In genomic region chr13:62085337-62085736, GRCh38 we compare ENCODE assay signal across 12 cellular contexts.
DNase-seq lines count a peak whose midpoint lies in the region; ATAC-seq and TF ChIP-seq lines count a peak whose summit lies in the region.
"Had no signal": no experiment of that assay in that cellular context is flagged by ENCODE, and none has a peak within 500 bp of the region (broad histone marks: within the 10 kb centered on the region; RNA-seq: fewer than 3 reads in every experiment).

No MANE protein-coding gene starts in this region.

- H3K27ac ChIP-seq in OCI-LY1 (ENCODE audit: low read depth, low read length, poor library complexity, severe bottlenecking) = no peak overlapping the region
- H3K27ac ChIP-seq in mesendoderm (ENCODE audit: low read depth, low read length) = no peak overlapping the region
- H3K27ac ChIP-seq in left ventricle myocardium inferior (replicated peaks) = no peak overlapping the region

- H3K9me2 ChIP-seq in OCI-LY1 (ENCODE audit: low read depth, low read length) = no peaks in the 10 kb centered on the region

- no peaks in the 10 kb centered on the region for H4K20me1 ChIP-seq in OCI-LY1 (ENCODE audit: insufficient read depth, low read length)

- DNase-seq in astrocyte of the hippocampus (ENCODE audit: low read depth, low spot score) (peak; percentile 13), mesendoderm (peak; percentile 5), left ventricle myocardium inferior (no peak), head of caudate nucleus (no peak)
- DNase-seq: C1 segment of cervical spinal cord; CD4-positive, alpha-beta memory T cell; DMS79; HCEC 1CT; HFFc6 had no signal

- no peak overlapping the region for H3K4me2 ChIP-seq in OCI-LY1 (ENCODE audit: low read length)
- no peak overlapping the region for H3K4me2 ChIP-seq in mesendoderm (ENCODE audit: low read length)

- H3K27me3 ChIP-seq in OCI-LY1 (ENCODE audit: insufficient read depth, low read length) (no peaks in the 10 kb centered on the region), mesendoderm (ENCODE audit: insufficient read depth, low read length, poor library complexity) (no peaks in the 10 kb centered on the region), left ventricle myocardium inferior (ENCODE audit: low read depth) (no peaks in the 10 kb centered on the region)

- H3K4me1 ChIP-seq in OCI-LY1 (ENCODE audit: insufficient read depth, low read length, severe bottlenecking) (no peaks in the 10 kb centered on the region), mesendoderm (ENCODE audit: control insufficient read depth, low read depth, low read length) (no peaks in the 10 kb centered on the region), left ventricle myocardium inferior (no peaks in the 10 kb centered on the region)

- peak overlapping the region; percentile 86; the same call in 1 of the 2 replicates for H2AFZ ChIP-seq in OCI-LY1 (ENCODE audit: low read length)

- H2BK15ac ChIP-seq in mesendoderm (replicated peaks; ENCODE audit: low read depth) = no peak overlapping the region

- no peak overlapping the region for H3K56ac ChIP-seq in mesendoderm (ENCODE audit: low read length)

- H3K36me3 ChIP-seq in OCI-LY1 (ENCODE audit: insufficient read depth, low read length) (no peaks in the 10 kb centered on the region), mesendoderm (ENCODE audit: control insufficient read depth, insufficient read depth, low read length) (no peaks in the 10 kb centered on the region), left ventricle myocardium inferior (no peaks in the 10 kb centered on the region)

- H2BK5ac ChIP-seq in mesendoderm (ENCODE audit: low read length) = no peak overlapping the region

- H3K4me3 ChIP-seq in OCI-LY1 (ENCODE audit: low read depth, low read length, poor library complexity, severe bottlenecking) (no peak overlapping the region), mesendoderm (ENCODE audit: low read length) (no peak overlapping the region), left ventricle myocardium inferior (no peak overlapping the region)

- intact Hi-C loops in left ventricle myocardium inferior (cut with micrococcal nuclease) = no loop called here
- intact Hi-C loops in head of caudate nucleus (cut with DNase I) = no loop called here

- H4K5ac ChIP-seq in mesendoderm (ENCODE audit: low read length) = no peak overlapping the region

- ATAC-seq in GM21529 (IDR thresholded peaks at IDR 0.05; ENCODE audit: unreplicated experiment) (no peak), HG02870 (IDR thresholded peaks at IDR 0.05; ENCODE audit: unreplicated experiment) (no peak)

- no peak overlapping the region for H3K23ac ChIP-seq in mesendoderm (ENCODE audit: low read length)

- H3K79me2 ChIP-seq in OCI-LY1 (ENCODE audit: insufficient read depth, low read length) (no peaks in the 10 kb centered on the region), mesendoderm (ENCODE audit: control insufficient read depth, insufficient read depth, low read length) (no peaks in the 10 kb centered on the region)

- H4K8ac ChIP-seq in mesendoderm (ENCODE audit: low read depth, low read length) = no peak overlapping the region

- H3K18ac ChIP-seq in mesendoderm (ENCODE audit: low read length) = no peak overlapping the region

- no peak overlapping the region for H2AK5ac ChIP-seq in mesendoderm (ENCODE audit: low read length)

- H3K9ac ChIP-seq in OCI-LY1 (ENCODE audit: low read length) (no peak overlapping the region), mesendoderm (ENCODE audit: low read length) (no peak overlapping the region)

- H3F3A ChIP-seq in OCI-LY1 (ENCODE audit: insufficient read depth, low read length) = no peaks in the 10 kb centered on the region; the same call in 1 of the 2 replicates

- no CpG with 5 or more reads among the region's 1 CpG for WGBS in mesendoderm (ENCODE audit: extremely low coverage, insufficient coverage, low lambda C conversion rate)

- H2BK120ac ChIP-seq in mesendoderm (ENCODE audit: low read depth, low read length) = no peak overlapping the region

- no peaks in the 10 kb centered on the region for H3K79me1 ChIP-seq in mesendoderm (ENCODE audit: low read length)

- no peak for TF ChIP-seq CTCF in OCI-LY1 (IDR thresholded peaks at IDR 0.05; ENCODE audit: low read length)
- TF ChIP-seq CTCF in left ventricle myocardium inferior (IDR thresholded peaks at IDR 0.05; ENCODE audit: borderline replicate concordance) = no peak

- H3K4ac ChIP-seq in mesendoderm (ENCODE audit: low read depth, low read length) = no peak overlapping the region

- H3K9me3 ChIP-seq in OCI-LY1 (ENCODE audit: low read length) (no peaks in the 10 kb centered on the region), left ventricle myocardium inferior (replicated peaks) (no peaks in the 10 kb centered on the region)

Comparison
In these comparisons a context has a peak if more than half of its experiments do, and no peak if none do; other contexts are left out.
1. DNase-seq: peak in astrocyte of the hippocampus (single experiment) and mesendoderm (single experiment); none in left ventricle myocardium inferior (single experiment) and head of caudate nucleus (0 of 42).